ENCODE assay signal across 14 cellular contexts in the genomic region with DNA sequence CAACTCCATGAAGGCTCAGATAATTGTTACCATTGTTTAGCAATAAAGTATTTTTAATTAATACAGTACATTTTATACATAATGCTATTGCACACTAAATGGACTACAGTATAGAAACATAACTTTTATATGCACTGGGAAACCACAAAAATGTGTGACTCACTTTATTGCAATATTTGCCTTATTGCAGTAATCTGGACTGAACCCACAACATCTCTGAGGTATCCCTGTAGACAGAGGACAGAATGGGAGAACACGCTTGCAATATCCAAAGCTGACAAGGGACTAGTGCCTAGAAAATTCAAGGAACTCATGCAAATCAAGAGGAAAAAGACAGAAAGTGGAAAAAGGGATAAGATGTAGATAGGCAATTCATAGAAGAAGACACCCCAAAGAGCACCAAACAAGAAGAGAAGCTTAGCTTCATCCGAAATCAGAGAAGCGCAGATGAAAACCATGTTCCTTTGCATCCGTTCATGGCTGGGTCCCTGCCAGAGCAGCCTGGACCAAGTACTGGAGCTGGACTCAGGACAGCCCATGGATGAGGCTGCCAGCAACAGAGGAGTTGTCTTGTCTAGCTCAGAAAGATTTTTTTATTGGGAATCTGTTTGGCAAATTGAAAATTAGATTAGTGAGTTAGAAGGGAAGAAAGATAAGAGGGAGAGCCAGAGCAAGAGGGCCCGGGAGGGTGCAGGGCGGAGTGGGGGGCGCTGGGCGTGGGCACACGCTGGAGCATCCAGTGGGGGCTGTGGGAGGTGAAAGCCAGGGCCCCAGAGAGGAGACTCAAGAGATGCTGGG. TPM values are rescaled to one million over a fixed set of nuclear protein-coding genes. Genes with fewer than 3 reads are reported as not detected.
DNase-seq lines count a peak whose midpoint lies in the region; ATAC-seq and TF ChIP-seq lines count a peak whose summit lies in the region.
"Had no signal": no experiment of that assay in that cellular context is flagged by ENCODE, and none has a peak within 500 bp of the region (broad histone marks: within the 10 kb centered on the region; RNA-seq: fewer than 3 reads in every experiment).

No MANE protein-coding gene starts in this region.

- ATAC-seq in stimulated activated naive CD8-positive, alpha-beta T cell treated with anti-CD3 and anti-CD28 coated beads, Interleukin-15, amount 100 ng/mL, for 72 hours, result peak; percentile 42
- no peak for ATAC-seq in stimulated activated naive CD8-positive, alpha-beta T cell treated with anti-CD3 and anti-CD28 coated beads, Interleukin-15, Interleukin-2, amounts not matched to agents 100 U/mL and 50 U/mL, for 24 hours
- no peak for ATAC-seq in HG03159 (IDR thresholded peaks at IDR 0.05; ENCODE audit: unreplicated experiment)
- ATAC-seq in HG03460 (IDR thresholded peaks at IDR 0.05; ENCODE audit: unreplicated experiment), result no peak
- no peak for ATAC-seq in T-cell (replicated peaks in 1 of 4)
- ATAC-seq in GM18909 (IDR thresholded peaks at IDR 0.05; ENCODE audit: poor library complexity, unreplicated experiment), result no peak

- POLR2A ChIA-PET in T-cell (lab: Charles Lee), result no interaction called here

- H3K36me3 Mint-ChIP-seq in T-cell, result no peaks in the 10 kb centered on the region

- DNase-seq in stimulated activated naive CD8-positive, alpha-beta T cell treated with anti-CD3 and anti-CD28 coated beads, Interleukin-15, amount 100 ng/mL, for 72 hours, result no peak
- no peak for DNase-seq in stimulated activated naive CD8-positive, alpha-beta T cell treated with anti-CD3 and anti-CD28 coated beads, Interleukin-15, Interleukin-2, amounts not matched to agents 100 U/mL and 50 U/mL, for 24 hours
- peak; percentile 65 for DNase-seq in SK-N-DZ (ENCODE audit: low spot score)
- peak; percentile 78 for DNase-seq in fibroblast of villous mesenchyme (ENCODE audit: low read depth)
- DNase-seq in T-cell, result no peak
- DNase-seq: esophagus squamous epithelium, NCI-H2107, SW 1271 had no signal

- peak overlapping the region; percentile 87 to 91 for H3K27ac Mint-ChIP-seq in stimulated activated naive CD8-positive, alpha-beta T cell treated with anti-CD3 and anti-CD28 coated beads, Interleukin-15, amount 100 ng/mL, for 72 hours
- H3K27ac Mint-ChIP-seq in T-cell, result no peak overlapping the region

- no peaks in the 10 kb centered on the region for H3K9me3 Mint-ChIP-seq in stimulated activated naive CD8-positive, alpha-beta T cell treated with anti-CD3 and anti-CD28 coated beads, Interleukin-15, amount 100 ng/mL, for 72 hours
- no peaks in the 10 kb centered on the region for H3K9me3 Mint-ChIP-seq in T-cell

- TF ChIP-seq CTCF in fibroblast of villous mesenchyme (IDR thresholded peaks at IDR 0.05; ENCODE audit: insufficient read depth, low read depth, low read length), result no peak

- no peak overlapping the region for H3K4me3 Mint-ChIP-seq in stimulated activated naive CD8-positive, alpha-beta T cell treated with anti-CD3 and anti-CD28 coated beads, Interleukin-15, amount 100 ng/mL, for 72 hours
- H3K4me3 Mint-ChIP-seq in T-cell, result no peak overlapping the region

- H3K4me1 Mint-ChIP-seq in stimulated activated naive CD8-positive, alpha-beta T cell treated with anti-CD3 and anti-CD28 coated beads, Interleukin-15, amount 100 ng/mL, for 72 hours, result peaks cover 18% of the 10 kb centered on the region
- peaks cover 17 to 23% (median 23%) of the 10 kb centered on the region in 3 donors for H3K4me1 Mint-ChIP-seq in T-cell

- CTCF ChIA-PET in T-cell (lab: Charles Lee), result interaction anchor here (0.6 to 1.4 kb wide), 2 partner anchors 12 to 220 kb away, joined by 3 read pairs; no protein-coding TSS in a partner anchor

- H3K4me3 ChIP-seq in fibroblast of villous mesenchyme (ENCODE audit: low read depth, low read length), result no peak overlapping the region
- H3K4me3 ChIP-seq: esophagus squamous epithelium, skin epidermis had no signal

- H3K27me3 Mint-ChIP-seq in stimulated activated naive CD8-positive, alpha-beta T cell treated with anti-CD3 and anti-CD28 coated beads, Interleukin-15, amount 100 ng/mL, for 72 hours, result no peaks in the 10 kb centered on the region
- peaks cover 1 to 3% of the 10 kb centered on the region in 2 donors for H3K27me3 Mint-ChIP-seq in T-cell

RNA-seq across cellular contexts. Expression of a gene that starts 16.0 kb away (rescaled TPM):
- polyA plus RNA-seq in SK-N-DZ (2014; cell fraction: cytosol; rRNA removed), result not detected in 2 replicates
- not detected in 2 replicates for polyA plus RNA-seq in SK-N-DZ (2014; cell fraction: nucleus; rRNA removed)
- total RNA-seq in fibroblast of villous mesenchyme (not detected in 2 replicates), T-cell (not detected)
- total RNA-seq: aorta, esophagus squamous epithelium, lung microvascular endothelial cell had no signal
- polyA plus RNA-seq: aorta had no signal

Comparison
In these comparisons a context has a peak if more than half of its experiments do, and no peak if none do; other contexts are left out.
1. DNase-seq: peak in SK-N-DZ (single experiment) and fibroblast of villous mesenchyme (single experiment); none in stimulated activated naive CD8-positive, alpha-beta T cell treated with anti-CD3 and anti-CD28 coated beads, Interleukin-15, amount 100 ng/mL, for 72 hours (0 of 2), stimulated activated naive CD8-positive, alpha-beta T cell treated with anti-CD3 and anti-CD28 coated beads, Interleukin-15, Interleukin-2, amounts not matched to agents 100 U/mL and 50 U/mL, for 24 hours (single experiment) and T-cell (0 of 34).
2. H3K27ac Mint-ChIP-seq: peak in stimulated activated naive CD8-positive, alpha-beta T cell treated with anti-CD3 and anti-CD28 coated beads, Interleukin-15, amount 100 ng/mL, for 72 hours (2 of 2); none in T-cell (0 of 2).